Comparison of ENCODE assay signal across 8 cellular contexts in the genomic region with DNA sequence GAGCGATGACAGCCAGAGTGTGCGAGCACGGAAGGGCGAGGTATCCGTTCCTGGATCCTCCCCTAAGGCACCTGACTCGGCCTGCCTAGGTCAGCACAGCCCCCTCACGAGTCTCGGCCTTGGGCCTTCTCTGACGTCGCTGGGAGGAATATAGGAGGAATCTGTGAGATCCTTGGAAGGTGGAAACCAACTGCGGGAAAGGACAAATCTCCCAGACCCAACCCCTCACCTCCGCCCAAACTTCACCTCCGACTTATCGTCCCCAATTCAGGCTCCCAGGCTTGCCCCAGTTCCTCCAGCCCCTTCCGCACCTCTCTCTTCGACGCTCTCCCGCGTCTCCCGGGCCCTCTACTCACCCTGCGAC. TPM values are rescaled to one million over a fixed set of nuclear protein-coding genes. Genes with fewer than 3 reads are reported as not detected.
DNase-seq lines count a peak whose midpoint lies in the region; ATAC-seq and TF ChIP-seq lines count a peak whose summit lies in the region.

No MANE protein-coding gene starts in this region.

- H3K4ac ChIP-seq in mesenchymal stem cell (ENCODE audit: low read depth in 1 of 2, low read length in 2 of 2): peak overlapping the region; percentile 75 to 95

- no peaks in the 10 kb centered on the region for H3K27me3 ChIP-seq in dorsolateral prefrontal cortex
- no peaks in the 10 kb centered on the region for H3K27me3 ChIP-seq in mesenchymal stem cell (ENCODE audit: control insufficient read depth in 1 of 2, insufficient read depth in 1 of 2, low read length in 2 of 2)
- H3K27me3 ChIP-seq in subcutaneous abdominal adipose tissue (ENCODE audit: control insufficient read depth in 5 of 5, insufficient read depth in 4 of 5, low read length in 5 of 5): no peaks in the 10 kb centered on the region

- H3K4me1 ChIP-seq in mesenchymal stem cell (ENCODE audit: control insufficient read depth, insufficient read depth, low read depth, low read length): peaks cover 11% of the 10 kb centered on the region
- H3K4me1 ChIP-seq in subcutaneous abdominal adipose tissue (ENCODE audit: control insufficient read depth in 5 of 5, insufficient read depth in 5 of 5, low read length in 5 of 5): peaks cover 21 to 43% (median 41%) of the 10 kb centered on the region in 5 donors

- no peak overlapping the region for H2BK5ac ChIP-seq in mesenchymal stem cell (ENCODE audit: low read depth, low read length, poor library complexity, severe bottlenecking)

- H4K91ac ChIP-seq in mesenchymal stem cell (ENCODE audit: low read length): peak overlapping the region; percentile 30

- H3K9me3 ChIP-seq in mesenchymal stem cell (ENCODE audit: control insufficient read depth, low read length) (no peaks in the 10 kb centered on the region), subcutaneous abdominal adipose tissue (ENCODE audit: control insufficient read depth in 5 of 5, low read length in 5 of 5) (no peaks in the 10 kb centered on the region)

- H3K23ac ChIP-seq in mesenchymal stem cell (ENCODE audit: low read length in 2 of 2): no peak overlapping the region

- ATAC-seq in GM18867 (IDR thresholded peaks at IDR 0.05; ENCODE audit: unreplicated experiment): peak; percentile 24
- peak; percentile 11 for ATAC-seq in HG03280 (IDR thresholded peaks at IDR 0.05; ENCODE audit: unreplicated experiment)
- ATAC-seq in HG03108 (IDR thresholded peaks at IDR 0.05; ENCODE audit: unreplicated experiment): no peak

- H2BK120ac ChIP-seq in mesenchymal stem cell (ENCODE audit: low read depth, low read length): peak overlapping the region; percentile 50

- H3K79me1 ChIP-seq in mesenchymal stem cell (replicated peaks; ENCODE audit: low read length, poor library complexity, severe bottlenecking): peaks cover 13% of the 10 kb centered on the region

- H2BK12ac ChIP-seq in mesenchymal stem cell (ENCODE audit: low read length in 2 of 2): no peak overlapping the region

- peak overlapping the region; percentile 66 to 99 (median 92) for H3K4me3 ChIP-seq in dorsolateral prefrontal cortex
- peak overlapping the region; percentile 68 to 100 for H3K4me3 ChIP-seq in mesenchymal stem cell (ENCODE audit: insufficient read depth in 1 of 2, low read depth in 1 of 2, low read length in 2 of 2)
- H3K4me3 ChIP-seq in subcutaneous abdominal adipose tissue (ENCODE audit: low read depth in 1 of 5, low read length in 5 of 5): peak overlapping the region; percentile 71 to 98 (median 94)

- peak overlapping the region; percentile 24 for H2AK5ac ChIP-seq in mesenchymal stem cell (ENCODE audit: low read length, severe bottlenecking)

- peak overlapping the region; percentile 35 for H2BK15ac ChIP-seq in mesenchymal stem cell (ENCODE audit: low read depth, poor library complexity, severe bottlenecking)

- no peak for TF ChIP-seq CTCF in dorsolateral prefrontal cortex (IDR thresholded peaks at IDR 0.05 in 54 of 56, conservative IDR thresholded peaks at IDR 0.05 in 2 of 56; ENCODE audit: low read depth in 1 of 56, partially characterized antibody in 56 of 56)

- under 1% methylated on average over 17 of the region's 21 CpGs for WGBS in mesenchymal stem cell

- peak overlapping the region in 1 of 2 experiments; percentile 84 for H3K14ac ChIP-seq in mesenchymal stem cell (ENCODE audit: low read length in 2 of 2)

- peak overlapping the region; percentile 50 to 95 for H3K18ac ChIP-seq in mesenchymal stem cell (ENCODE audit: low read depth in 1 of 2, low read length in 2 of 2)

- DNase-seq in activated CD4-positive, CD25-positive, alpha-beta regulatory T cell treated with anti-CD3 and anti-CD28 coated beads, Interleukin-2, amount 50 U/mL, for 16 hours (ENCODE audit: low read depth, low spot score): peak; percentile 6
- DNase-seq in dorsolateral prefrontal cortex: peak in 3 of 10 donors; percentile 14 to 39 (median 25)
- peak; percentile 46 for DNase-seq in mesenchymal stem cell
- no peak for DNase-seq in DMS153 (lab: John Stamatoyannopoulos, UW)

- intact Hi-C loops in dorsolateral prefrontal cortex (cut with DNase I): no loop called here

- H3K36me3 ChIP-seq in mesenchymal stem cell (ENCODE audit: control insufficient read depth in 1 of 2, insufficient read depth in 2 of 2, low read depth in 1 of 2, low read length in 2 of 2): peaks cover 14 to 33% of the 10 kb centered on the region in 2 experiments
- H3K36me3 ChIP-seq in subcutaneous abdominal adipose tissue (ENCODE audit: control insufficient read depth in 5 of 5, insufficient read depth in 5 of 5, low read length in 5 of 5): peaks cover 5 to 36% (median 32%) of the 10 kb centered on the region in 5 donors

- H3K27ac ChIP-seq in dorsolateral prefrontal cortex (peak overlapping the region; percentile 61 to 97 (median 91)), mesenchymal stem cell (ENCODE audit: low read length, poor library complexity, severe bottlenecking) (peak overlapping the region; percentile 12), subcutaneous abdominal adipose tissue (ENCODE audit: low read depth, low read length) (peak overlapping the region; percentile 93)

- H3K4me2 ChIP-seq in mesenchymal stem cell (ENCODE audit: low read length, poor library complexity, severe bottlenecking): peak overlapping the region; percentile 85

- peak overlapping the region; percentile 67 for H4K8ac ChIP-seq in mesenchymal stem cell (ENCODE audit: low read length)

- peak overlapping the region; percentile 84 for H2AFZ ChIP-seq in mesenchymal stem cell (ENCODE audit: low read depth, low read length)

- H3K9ac ChIP-seq in mesenchymal stem cell (ENCODE audit: low read length) (peak overlapping the region; percentile 98), subcutaneous abdominal adipose tissue (ENCODE audit: low read length in 5 of 5) (peak overlapping the region; percentile 94 to 99 (median 97))

RNA-seq across cellular contexts. Expression of gene APH1A, which starts 0.5 kb away (rescaled TPM):
- total RNA-seq in dorsolateral prefrontal cortex: 10 to 100 TPM; 34.9 to 79.4 (median 56.2) TPM
- 79.8 TPM for polyA plus RNA-seq in mesenchymal stem cell (2013, experiment 1 of 2)
- polyA plus RNA-seq in mesenchymal stem cell (2013, experiment 2 of 2): 80.8 TPM

RNA-seq across cellular contexts. Expression of gene C1orf54, which starts 4.3 kb away (rescaled TPM):
- 10 to 100 TPM in 54 of 120 experiments, 1 to 10 TPM in 66; 3.0 to 21.9 (median 9.4) TPM for total RNA-seq in dorsolateral prefrontal cortex
- polyA plus RNA-seq in mesenchymal stem cell (2013, experiment 1 of 2): 11.7 TPM
- 11.4 TPM for polyA plus RNA-seq in mesenchymal stem cell (2013, experiment 2 of 2)

RNA-seq across cellular contexts. Expression of gene CA14, which starts 10.8 kb away (rescaled TPM):
- total RNA-seq in dorsolateral prefrontal cortex: 10 to 100 TPM in 45 of 120 experiments, 1 to 10 TPM in 75; 1.0 to 48.3 (median 7.6) TPM
- 0.47 TPM for polyA plus RNA-seq in mesenchymal stem cell (2013, experiment 1 of 2)
- 0.45 TPM for polyA plus RNA-seq in mesenchymal stem cell (2013, experiment 2 of 2)

RNA-seq across cellular contexts. Expression of gene CIART, which starts 14.0 kb away (rescaled TPM):
- 10 to 100 TPM in 91 of 120 experiments, 1 to 10 TPM in 29; 5.3 to 26.5 (median 12.5) TPM for total RNA-seq in dorsolateral prefrontal cortex
- polyA plus RNA-seq in mesenchymal stem cell (2013, experiment 1 of 2): 1.5 TPM
- 1.5 TPM for polyA plus RNA-seq in mesenchymal stem cell (2013, experiment 2 of 2)

RNA-seq across cellular contexts. Expression of gene MRPS21, which starts 25.3 kb away (rescaled TPM):
- 100 to 1,000 TPM in 10 of 120 experiments, 10 to 100 TPM in 110; 51.8 to 113 (median 87.9) TPM for total RNA-seq in dorsolateral prefrontal cortex
- polyA plus RNA-seq in mesenchymal stem cell (2013, experiment 1 of 2): 88.1 TPM
- 81.5 TPM for polyA plus RNA-seq in mesenchymal stem cell (2013, experiment 2 of 2)

Comparison
In these comparisons a context has a peak if more than half of its experiments do, and no peak if none do; other contexts are left out.
1. H3K27ac ChIP-seq: peak in every context shown above with its lines; median percentile 93 in subcutaneous abdominal adipose tissue; 91 in dorsolateral prefrontal cortex; 12 in mesenchymal stem cell.